In the genomic region with DNA sequence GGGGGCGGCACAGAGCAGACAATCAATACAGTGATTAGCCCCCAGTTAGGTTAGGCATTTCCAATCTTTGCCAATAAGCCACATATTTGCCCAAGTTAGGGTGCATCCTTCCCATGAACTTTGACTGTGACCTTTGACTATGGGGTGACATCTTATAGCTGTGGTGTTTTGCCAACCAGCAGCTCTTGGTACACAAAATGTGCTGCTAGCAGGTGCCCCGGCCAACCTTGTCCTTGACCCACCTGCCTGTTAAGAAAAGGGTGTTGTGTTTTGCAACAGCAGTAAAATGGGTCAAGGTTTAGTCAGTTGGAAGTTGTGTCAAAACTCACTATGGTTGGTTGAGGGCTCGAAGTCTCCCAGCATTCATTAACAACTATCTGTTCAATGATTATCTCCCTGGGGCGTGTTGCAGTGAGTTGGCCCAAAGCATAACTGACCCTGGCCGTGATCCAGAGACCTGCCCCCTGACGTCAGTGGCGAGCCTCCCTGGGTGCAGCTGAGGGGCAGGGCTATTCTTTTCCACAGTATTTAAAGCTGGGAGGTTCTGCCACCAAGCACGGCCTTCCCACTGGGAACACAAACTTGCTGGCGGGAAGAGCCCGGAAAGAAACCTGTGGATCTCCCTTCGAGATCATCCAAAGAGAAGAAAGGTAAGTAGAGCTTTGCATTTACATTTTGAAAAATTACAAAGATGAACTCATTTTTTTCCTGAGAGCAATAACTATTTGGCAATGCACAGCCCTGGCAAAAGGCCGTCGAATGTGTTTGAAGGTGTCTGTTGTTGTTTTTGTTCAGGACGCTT, we compare ENCODE assay signal across 1 cellular context.
TF ChIP-seq lines count a peak whose summit lies in the region.

PCK1 (plus strand) TSS at position 557 of the 802 bp plus-strand sequence. CDS start 302 bp downstream, outside the sequence.

TF ChIP-seq in K562, 482 proteins besides CTCF, POLR2A, EP300 and RAD21 (continued from another document and continues in another):
- TF ChIP-seq TFAP4 (CRISPR knock-in tag; IDR thresholded peaks at IDR 0.05; ENCODE audit: borderline replicate concordance) (peak; percentile 81; the same call in 1 of the 2 replicates), MED1 (CRISPR knock-in tag; IDR thresholded peaks at IDR 0.05; ENCODE audit: borderline replicate concordance) (no peak), PML (IDR thresholded peaks at IDR 0.05; ENCODE audit: low read length) (no peak), ZNF41 (CRISPR knock-in tag; conservative IDR thresholded peaks at IDR 0.05) (no peak; the same call in 1 of the 2 replicates), ARID1B (IDR thresholded peaks at IDR 0.05) (peak; percentile 80), DPF2 (IDR thresholded peaks at IDR 0.05) (peak; percentile 77), HMGN3 (IDR thresholded peaks at IDR 0.05; ENCODE audit: borderline replicate concordance, extremely low read depth, insufficient read length, low read depth, low read length) (peak; percentile 54), RBM39 (optimal IDR thresholded peaks at IDR 0.05; ENCODE audit: low read depth, low read length) (no peak), PHTF2 (CRISPR knock-in tag; IDR thresholded peaks at IDR 0.05) (no peak), BHLHE40 (IDR thresholded peaks at IDR 0.05; ENCODE audit: low read length) (peak; percentile 53; the same call in 1 of the 2 replicates), SREBF1 (IDR thresholded peaks at IDR 0.05; ENCODE audit: borderline replicate concordance, low read depth, low read length) (no peak), ESRRA (IDR thresholded peaks at IDR 0.05; ENCODE audit: borderline replicate concordance, low read depth) (peak; percentile 25; the same call in 1 of the 2 replicates), EP400 (IDR thresholded peaks at IDR 0.05) (0 out of 2 replicates have a peak, but pooled peaks have one; percentile 20), NRF1 (conservative IDR thresholded peaks at IDR 0.05 in 1 of 2, IDR thresholded peaks at IDR 0.05 in 1 of 2) (0 out of 4 replicates have a peak, but pooled peaks have one; percentile 21 to 26), PURB (CRISPR knock-in tag; IDR thresholded peaks at IDR 0.05; ENCODE audit: low read depth) (no peak), FOS (IDR thresholded peaks at IDR 0.05; ENCODE audit: extremely low read depth, insufficient read length) (no peak), ZNF785 (CRISPR knock-in tag; IDR thresholded peaks at IDR 0.05) (no peak), JUND (IDR thresholded peaks at IDR 0.05; ENCODE audit: borderline replicate concordance, low read depth, low read length) (peak; percentile 84), JUND (tag; IDR thresholded peaks at IDR 0.05; ENCODE audit: borderline replicate concordance, low read depth, low read length) (peak; percentile 85; the same call in 2 of the 3 replicates), CBFA2T3 (IDR thresholded peaks at IDR 0.05) (peak; percentile 65), RFX7 (CRISPR knock-in tag; IDR thresholded peaks at IDR 0.05) (0 out of 2 replicates have a peak, but pooled peaks have one; percentile 35), ZNF584 (CRISPR knock-in tag; IDR thresholded peaks at IDR 0.05; ENCODE audit: low read depth) (peak; percentile 69; the same call in 1 of the 2 replicates), BACH1 (tag; IDR thresholded peaks at IDR 0.05) (0 out of 2 replicates have a peak, but pooled peaks have one; percentile 28), LEF1 (IDR thresholded peaks at IDR 0.05) (peak; percentile 52), JUN (IDR thresholded peaks at IDR 0.05; ENCODE audit: borderline replicate concordance, low read depth, low read length) (peak; percentile 59; the same call in 1 of the 2 replicates), JUN (CRISPR knock-in tag; IDR thresholded peaks at IDR 0.05; ENCODE audit: borderline replicate concordance) (no peak), PHF21A (IDR thresholded peaks at IDR 0.05; ENCODE audit: borderline replicate concordance, low read depth) (no peak), ZNF695 (CRISPR knock-in tag; IDR thresholded peaks at IDR 0.05) (no peak), ZNF740 (CRISPR knock-in tag; IDR thresholded peaks at IDR 0.05) (no peak), ZNF740 (tag; IDR thresholded peaks at IDR 0.05) (no peak), ZBTB2 (IDR thresholded peaks at IDR 0.05) (no peak), SMAD4 (CRISPR knock-in tag; conservative IDR thresholded peaks at IDR 0.05) (0 out of 2 replicates have a peak, but pooled peaks have one; percentile 25), VEZF1 (CRISPR knock-in tag; IDR thresholded peaks at IDR 0.05) (peak; percentile 48; the same call in 1 of the 2 replicates), ATF7 (IDR thresholded peaks at IDR 0.05) (peak; percentile 96), ATF1 (CRISPR knock-in tag; IDR thresholded peaks at IDR 0.05) (no peak), ATF1 (tag; IDR thresholded peaks at IDR 0.05) (peak; percentile 94), SAFB2 (IDR thresholded peaks at IDR 0.05; ENCODE audit: borderline replicate concordance, low read depth, low read length, severe bottlenecking) (no peak), CXXC5 (CRISPR knock-in tag; IDR thresholded peaks at IDR 0.05) (peak; percentile 53; the same call in 1 of the 2 replicates)
- TF ChIP-seq, protein P1, sequence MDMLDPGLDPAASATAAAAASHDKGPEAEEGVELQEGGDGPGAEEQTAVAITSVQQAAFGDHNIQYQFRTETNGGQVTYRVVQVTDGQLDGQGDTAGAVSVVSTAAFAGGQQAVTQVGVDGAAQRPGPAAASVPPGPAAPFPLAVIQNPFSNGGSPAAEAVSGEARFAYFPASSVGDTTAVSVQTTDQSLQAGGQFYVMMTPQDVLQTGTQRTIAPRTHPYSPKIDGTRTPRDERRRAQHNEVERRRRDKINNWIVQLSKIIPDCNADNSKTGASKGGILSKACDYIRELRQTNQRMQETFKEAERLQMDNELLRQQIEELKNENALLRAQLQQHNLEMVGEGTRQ (CRISPR knock-in tag; IDR thresholded peaks at IDR 0.05): no peak
- TF ChIP-seq, protein P2, sequence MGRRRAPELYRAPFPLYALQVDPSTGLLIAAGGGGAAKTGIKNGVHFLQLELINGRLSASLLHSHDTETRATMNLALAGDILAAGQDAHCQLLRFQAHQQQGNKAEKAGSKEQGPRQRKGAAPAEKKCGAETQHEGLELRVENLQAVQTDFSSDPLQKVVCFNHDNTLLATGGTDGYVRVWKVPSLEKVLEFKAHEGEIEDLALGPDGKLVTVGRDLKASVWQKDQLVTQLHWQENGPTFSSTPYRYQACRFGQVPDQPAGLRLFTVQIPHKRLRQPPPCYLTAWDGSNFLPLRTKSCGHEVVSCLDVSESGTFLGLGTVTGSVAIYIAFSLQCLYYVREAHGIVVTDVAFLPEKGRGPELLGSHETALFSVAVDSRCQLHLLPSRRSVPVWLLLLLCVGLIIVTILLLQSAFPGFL (CRISPR knock-in tag; IDR thresholded peaks at IDR 0.05): 0 out of 2 replicates have a peak, but pooled peaks have one; percentile 70
- TF ChIP-seq, protein P3, sequence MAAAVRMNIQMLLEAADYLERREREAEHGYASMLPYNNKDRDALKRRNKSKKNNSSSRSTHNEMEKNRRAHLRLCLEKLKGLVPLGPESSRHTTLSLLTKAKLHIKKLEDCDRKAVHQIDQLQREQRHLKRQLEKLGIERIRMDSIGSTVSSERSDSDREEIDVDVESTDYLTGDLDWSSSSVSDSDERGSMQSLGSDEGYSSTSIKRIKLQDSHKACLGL (CRISPR knock-in tag; IDR thresholded peaks at IDR 0.05; ENCODE audit: borderline replicate concordance, poor library complexity, severe bottlenecking): no peak
- TF ChIP-seq, protein P4, sequence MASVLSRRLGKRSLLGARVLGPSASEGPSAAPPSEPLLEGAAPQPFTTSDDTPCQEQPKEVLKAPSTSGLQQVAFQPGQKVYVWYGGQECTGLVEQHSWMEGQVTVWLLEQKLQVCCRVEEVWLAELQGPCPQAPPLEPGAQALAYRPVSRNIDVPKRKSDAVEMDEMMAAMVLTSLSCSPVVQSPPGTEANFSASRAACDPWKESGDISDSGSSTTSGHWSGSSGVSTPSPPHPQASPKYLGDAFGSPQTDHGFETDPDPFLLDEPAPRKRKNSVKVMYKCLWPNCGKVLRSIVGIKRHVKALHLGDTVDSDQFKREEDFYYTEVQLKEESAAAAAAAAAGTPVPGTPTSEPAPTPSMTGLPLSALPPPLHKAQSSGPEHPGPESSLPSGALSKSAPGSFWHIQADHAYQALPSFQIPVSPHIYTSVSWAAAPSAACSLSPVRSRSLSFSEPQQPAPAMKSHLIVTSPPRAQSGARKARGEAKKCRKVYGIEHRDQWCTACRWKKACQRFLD (CRISPR knock-in tag; IDR thresholded peaks at IDR 0.05): peak; percentile 87
- TF ChIP-seq, protein P5, sequence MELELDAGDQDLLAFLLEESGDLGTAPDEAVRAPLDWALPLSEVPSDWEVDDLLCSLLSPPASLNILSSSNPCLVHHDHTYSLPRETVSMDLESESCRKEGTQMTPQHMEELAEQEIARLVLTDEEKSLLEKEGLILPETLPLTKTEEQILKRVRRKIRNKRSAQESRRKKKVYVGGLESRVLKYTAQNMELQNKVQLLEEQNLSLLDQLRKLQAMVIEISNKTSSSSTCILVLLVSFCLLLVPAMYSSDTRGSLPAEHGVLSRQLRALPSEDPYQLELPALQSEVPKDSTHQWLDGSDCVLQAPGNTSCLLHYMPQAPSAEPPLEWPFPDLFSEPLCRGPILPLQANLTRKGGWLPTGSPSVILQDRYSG (tag; conservative IDR thresholded peaks at IDR 0.05; ENCODE audit: low read depth): peak; percentile 91; the same call in 1 of the 2 replicates
- TF ChIP-seq, protein P6, sequence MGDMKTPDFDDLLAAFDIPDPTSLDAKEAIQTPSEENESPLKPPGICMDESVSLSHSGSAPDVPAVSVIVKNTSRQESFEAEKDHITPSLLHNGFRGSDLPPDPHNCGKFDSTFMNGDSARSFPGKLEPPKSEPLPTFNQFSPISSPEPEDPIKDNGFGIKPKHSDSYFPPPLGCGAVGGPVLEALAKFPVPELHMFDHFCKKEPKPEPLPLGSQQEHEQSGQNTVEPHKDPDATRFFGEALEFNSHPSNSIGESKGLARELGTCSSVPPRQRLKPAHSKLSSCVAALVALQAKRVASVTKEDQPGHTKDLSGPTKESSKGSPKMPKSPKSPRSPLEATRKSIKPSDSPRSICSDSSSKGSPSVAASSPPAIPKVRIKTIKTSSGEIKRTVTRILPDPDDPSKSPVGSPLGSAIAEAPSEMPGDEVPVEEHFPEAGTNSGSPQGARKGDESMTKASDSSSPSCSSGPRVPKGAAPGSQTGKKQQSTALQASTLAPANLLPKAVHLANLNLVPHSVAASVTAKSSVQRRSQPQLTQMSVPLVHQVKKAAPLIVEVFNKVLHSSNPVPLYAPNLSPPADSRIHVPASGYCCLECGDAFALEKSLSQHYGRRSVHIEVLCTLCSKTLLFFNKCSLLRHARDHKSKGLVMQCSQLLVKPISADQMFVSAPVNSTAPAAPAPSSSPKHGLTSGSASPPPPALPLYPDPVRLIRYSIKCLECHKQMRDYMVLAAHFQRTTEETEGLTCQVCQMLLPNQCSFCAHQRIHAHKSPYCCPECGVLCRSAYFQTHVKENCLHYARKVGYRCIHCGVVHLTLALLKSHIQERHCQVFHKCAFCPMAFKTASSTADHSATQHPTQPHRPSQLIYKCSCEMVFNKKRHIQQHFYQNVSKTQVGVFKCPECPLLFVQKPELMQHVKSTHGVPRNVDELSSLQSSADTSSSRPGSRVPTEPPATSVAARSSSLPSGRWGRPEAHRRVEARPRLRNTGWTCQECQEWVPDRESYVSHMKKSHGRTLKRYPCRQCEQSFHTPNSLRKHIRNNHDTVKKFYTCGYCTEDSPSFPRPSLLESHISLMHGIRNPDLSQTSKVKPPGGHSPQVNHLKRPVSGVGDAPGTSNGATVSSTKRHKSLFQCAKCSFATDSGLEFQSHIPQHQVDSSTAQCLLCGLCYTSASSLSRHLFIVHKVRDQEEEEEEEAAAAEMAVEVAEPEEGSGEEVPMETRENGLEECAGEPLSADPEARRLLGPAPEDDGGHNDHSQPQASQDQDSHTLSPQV (IDR thresholded peaks at IDR 0.05): peak; percentile 89
- TF ChIP-seq, protein P7, sequence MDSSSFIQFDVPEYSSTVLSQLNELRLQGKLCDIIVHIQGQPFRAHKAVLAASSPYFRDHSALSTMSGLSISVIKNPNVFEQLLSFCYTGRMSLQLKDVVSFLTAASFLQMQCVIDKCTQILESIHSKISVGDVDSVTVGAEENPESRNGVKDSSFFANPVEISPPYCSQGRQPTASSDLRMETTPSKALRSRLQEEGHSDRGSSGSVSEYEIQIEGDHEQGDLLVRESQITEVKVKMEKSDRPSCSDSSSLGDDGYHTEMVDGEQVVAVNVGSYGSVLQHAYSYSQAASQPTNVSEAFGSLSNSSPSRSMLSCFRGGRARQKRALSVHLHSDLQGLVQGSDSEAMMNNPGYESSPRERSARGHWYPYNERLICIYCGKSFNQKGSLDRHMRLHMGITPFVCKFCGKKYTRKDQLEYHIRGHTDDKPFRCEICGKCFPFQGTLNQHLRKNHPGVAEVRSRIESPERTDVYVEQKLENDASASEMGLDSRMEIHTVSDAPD (CRISPR knock-in tag; IDR thresholded peaks at IDR 0.05): no peak
